Comparison of ENCODE assay signal across 8 cellular contexts in genomic region chr21:26169611-26170470, GRCh38. TPM values are rescaled to one million over a fixed set of nuclear protein-coding genes. Genes with fewer than 3 reads are reported as not detected.
DNase-seq lines count a peak whose midpoint lies in the region; ATAC-seq and TF ChIP-seq lines count a peak whose summit lies in the region.

No MANE protein-coding gene starts in this region.

- peak overlapping the region; percentile 93 for H3K4me2 ChIP-seq in parathyroid adenoma (ENCODE audit: low read length)

- H3K4me1 ChIP-seq in adrenal gland (replicated peaks in 1 of 2) (peaks cover 14 to 48% of the 10 kb centered on the region in 2 donors), parathyroid adenoma (no peaks in the 10 kb centered on the region)

- ATAC-seq in GM21825 (IDR thresholded peaks at IDR 0.05; ENCODE audit: unreplicated experiment) (peak; percentile 41), left cardiac atrium (peak; percentile 62 to 80), GM21360 (IDR thresholded peaks at IDR 0.05; ENCODE audit: unreplicated experiment) (no peak)

- H3K9ac ChIP-seq in SK-N-MC (ENCODE audit: insufficient read length), result peak overlapping the region; percentile 95
- no peak overlapping the region for H3K9ac ChIP-seq in parathyroid adenoma

- peaks cover 16% of the 10 kb centered on the region; the same call in 1 of the 2 replicates for H3K36me3 ChIP-seq in SK-N-MC (ENCODE audit: insufficient read depth, low read length)
- no peaks in the 10 kb centered on the region for H3K36me3 ChIP-seq in adrenal gland (replicated peaks in 1 of 2)
- no peaks in the 10 kb centered on the region for H3K36me3 ChIP-seq in parathyroid adenoma (ENCODE audit: control insufficient read depth, insufficient read depth, low read length)

- no peaks in the 10 kb centered on the region for H3K27me3 ChIP-seq in adrenal gland
- no peaks in the 10 kb centered on the region for H3K27me3 ChIP-seq in parathyroid adenoma (ENCODE audit: control insufficient read depth, insufficient read depth, low read length)

- TF ChIP-seq POLR2A in adrenal gland (IDR thresholded peaks at IDR 0.05), result peak; percentile 9 to 66

- WGBS in adrenal gland, 4 donors, result 0 to 1% (median 0%) methylated on average over 21 to 80 of the region's 80 CpGs

- peak overlapping the region; percentile 83 for H2AFZ ChIP-seq in parathyroid adenoma

- no peaks in the 10 kb centered on the region for H3K79me2 ChIP-seq in parathyroid adenoma

- H3K27ac ChIP-seq in SK-N-MC (peak overlapping the region; percentile 78), adrenal gland (peak overlapping the region; percentile 71 to 98 (median 91)), parathyroid adenoma (peak overlapping the region; percentile 63)

- TF ChIP-seq CTCF in adrenal gland (IDR thresholded peaks at IDR 0.05), result no peak
- no peak for TF ChIP-seq CTCF in parathyroid adenoma (IDR thresholded peaks at IDR 0.05)

- DNase-seq in EH (ENCODE audit: low read depth) (peak; percentile 77), SK-N-MC (ENCODE audit: low read depth, low spot score) (no peak), adrenal gland (peak; percentile 62 to 76 (median 68)), left cardiac atrium (peak; percentile 69)
- no peak for DNase-seq in Jurkat, Clone E6-1 (ENCODE audit: low read depth, low spot score)

- H3K9me3 ChIP-seq in SK-N-MC (ENCODE audit: low read depth, low read length) (no peaks in the 10 kb centered on the region), adrenal gland (replicated peaks in 1 of 3) (no peaks in the 10 kb centered on the region), parathyroid adenoma (ENCODE audit: control insufficient read depth, low read length) (no peaks in the 10 kb centered on the region)

- H3K4me3 ChIP-seq in Jurkat, Clone E6-1 (ENCODE audit: low read length), result peak overlapping the region; percentile 46
- peak overlapping the region; percentile 98 for H3K4me3 ChIP-seq in SK-N-MC
- peak overlapping the region; percentile 92 to 98 (median 94) for H3K4me3 ChIP-seq in adrenal gland
- peak overlapping the region; percentile 83 for H3K4me3 ChIP-seq in parathyroid adenoma (ENCODE audit: low read depth, low read length)

- intact Hi-C loops in adrenal gland (cut with DNase I), result loop anchor here (10.0 kb wide), 2 partner anchors 285 to 545 kb away; no protein-coding TSS in a partner anchor
- intact Hi-C loops in left cardiac atrium (cut with DNase I), result loop anchor here (5.0 to 10.0 kb wide), 4 partner anchors 95 to 405 kb away; partner anchors contain the start of gene CYYR1 (in 1 of the 2)

RNA-seq across cellular contexts. Expression of gene APP, which starts 0.7 kb away (rescaled TPM):
- polyA plus RNA-seq in Jurkat, Clone E6-1 (2012; ENCODE audit: insufficient read depth, insufficient read length), result 114 TPM
- total RNA-seq in adrenal gland, result 1,000 to 10,000 TPM in 1 of 8 donors, 100 to 1,000 TPM in 7; 558 to 1,079 (median 784) TPM
- 100 to 1,000 TPM; 161 to 708 (median 434) TPM for polyA plus RNA-seq in adrenal gland
- total RNA-seq in left cardiac atrium, result 100 to 1,000 TPM; 385 to 445 TPM

Comparison
In these comparisons a context has a peak if more than half of its experiments do, and no peak if none do; other contexts are left out.
1. DNase-seq: peak in EH (single experiment), adrenal gland (7 of 7) and left cardiac atrium (single experiment); none in Jurkat, Clone E6-1 (single experiment) and SK-N-MC (single experiment).
2. H3K4me3 ChIP-seq: peak in every context shown above with its lines; median percentile 98 in SK-N-MC; 94 in adrenal gland; 83 in parathyroid adenoma; 46 in Jurkat, Clone E6-1.
3. Peak in every context shown above with its lines, with median percentiles within 50 percentile points of each other: H3K27ac ChIP-seq.